In genomic region chr11:10899542-10899830, GRCh38 we compare ENCODE assay signal across 8 cellular contexts. TPM values are rescaled to one million over a fixed set of nuclear protein-coding genes. Genes with fewer than 3 reads are reported as not detected.
DNase-seq lines count a peak whose midpoint lies in the region; ATAC-seq and TF ChIP-seq lines count a peak whose summit lies in the region.

No MANE protein-coding gene starts in this region.

- peak overlapping the region; percentile 38 for H2AFZ ChIP-seq in IMR-90 (replicated peaks; ENCODE audit: low read length, poor library complexity)

- no peak for TF ChIP-seq RAD21 in IMR-90 (IDR thresholded peaks at IDR 0.05; ENCODE audit: low read length)

- no peak overlapping the region for H3K4me3 Mint-ChIP-seq in T-helper 17 cell

- H3K4me1 ChIP-seq in IMR-90 (ENCODE audit: control insufficient read depth, insufficient read depth, low read length) (peaks cover 29% of the 10 kb centered on the region), ascending aorta (peaks cover 17 to 27% of the 10 kb centered on the region in 2 donors), mucosa of rectum (ENCODE audit: control insufficient read depth in 2 of 2, insufficient read depth in 2 of 2, low read length in 2 of 2) (peaks cover 32 to 35% of the 10 kb centered on the region in 2 donors)

- WGBS in IMR-90 (ENCODE audit: extremely low coverage in 2 of 2, insufficient read length in 1 of 2), 2 experiments = 10% methylated on average over 3 of the region's 4 CpGs; no CpG with 5 or more reads in 1 of the 2 experiments

- H2BK5ac ChIP-seq in IMR-90 (ENCODE audit: low read depth, low read length, poor library complexity, severe bottlenecking) = peak overlapping the region; percentile 99

- H3K9ac ChIP-seq in IMR-90 (ENCODE audit: low read depth, low read length) = peak overlapping the region; percentile 70
- peak overlapping the region; percentile 5 to 78 for H3K9ac ChIP-seq in mucosa of rectum (ENCODE audit: low read depth in 1 of 2, low read length in 2 of 2)

- H3K9me1 ChIP-seq in IMR-90 (ENCODE audit: insufficient read depth, low read length) = peaks cover 27% of the 10 kb centered on the region

- intact Hi-C loops in IMR-90 (cut with micrococcal nuclease) (loop anchor here (1.0 kb wide), 2 partner anchors 41 to 91 kb away; partner anchors contain the start of genes EIF4G2 and ZBED5), ascending aorta (cut with DNase I) (loop anchor here (1.0 kb wide), 1 partner anchor 32 kb away; no protein-coding TSS in a partner anchor)

- peak overlapping the region; percentile 97 for H3K14ac ChIP-seq in IMR-90 (replicated peaks; ENCODE audit: low read depth, low read length)

- H3K23ac ChIP-seq in IMR-90 (ENCODE audit: low read depth, low read length) = peak overlapping the region; percentile 36

- peaks cover 0 to 25% of the 10 kb centered on the region in 2 experiments; a peak in 2 of 4 replicates for H3K79me1 ChIP-seq in IMR-90 (ENCODE audit: low read depth in 1 of 2, low read length in 2 of 2)

- H3K27me3 ChIP-seq in AG04450 (ENCODE audit: control insufficient read depth, insufficient read depth, low read length) (no peaks in the 10 kb centered on the region), IMR-90 (ENCODE audit: control insufficient read depth, insufficient read depth, low read length) (no peaks in the 10 kb centered on the region), ascending aorta (no peaks in the 10 kb centered on the region), mucosa of rectum (ENCODE audit: control insufficient read depth in 2 of 2, insufficient read depth in 2 of 2, low read length in 2 of 2) (no peaks in the 10 kb centered on the region)

- peak overlapping the region; percentile 31 for H3K4me3 ChIP-seq in AG04450 (ENCODE audit: low read depth, low read length)
- H3K4me3 ChIP-seq in IMR-90 (ENCODE audit: insufficient read depth, low read depth, low read length) = no peak overlapping the region
- no peak overlapping the region for H3K4me3 ChIP-seq in ascending aorta
- H3K4me3 ChIP-seq in mucosa of rectum (ENCODE audit: low read length in 2 of 2) = peak overlapping the region; percentile 7 to 20

- no peak for DNase-seq in AG04450 (ENCODE audit: low read depth, low spot score)
- no peak for DNase-seq in IMR-90
- peak; percentile 45 to 79 for DNase-seq in ascending aorta (ENCODE audit: low spot score in 2 of 2)
- DNase-seq in T-helper 17 cell = no peak
- DNase-seq in A172 (ENCODE audit: low spot score) = no peak
- DNase-seq in activated naive CD4-positive, alpha-beta T cell (lab: John Stamatoyannopoulos, UW) = no peak

- peak overlapping the region; percentile 89 for H3K56ac ChIP-seq in IMR-90 (ENCODE audit: extremely low read depth, insufficient read depth, low read length)

- no peak overlapping the region for H3K27ac Mint-ChIP-seq in T-helper 17 cell

- peak overlapping the region; percentile 87 for H2BK15ac ChIP-seq in IMR-90 (ENCODE audit: low read depth, low read length)

- TF ChIP-seq POLR2A in IMR-90 (IDR thresholded peaks at IDR 0.05; ENCODE audit: low read depth, low read length) = no peak

- no TSS peak for BruUV-seq in IMR-90 (replicated peaks; lab: Mats Ljungman, UMichigan)

- POLR2A ChIA-PET in AG04450 (lab: Yijun Ruan, JAX) = interaction anchor here (0.7 to 4.5 kb wide), 5 partner anchors 9 to 91 kb away, joined by 4 to 101 read pairs (median 44); partner anchors contain the start of genes EIF4G2 and ZBED5
- POLR2A ChIA-PET in IMR-90 (lab: Charles Lee; ENCODE audit: unreplicated experiment) = interaction anchor here (0.9 to 1.9 kb wide), 2 partner anchors 90 to 92 kb away, joined by 5 to 6 read pairs; partner anchors contain the start of gene EIF4G2

- H3K36me3 ChIP-seq in IMR-90 (ENCODE audit: control insufficient read depth, insufficient read depth, low read length) (no peaks in the 10 kb centered on the region), ascending aorta (no peaks in the 10 kb centered on the region), mucosa of rectum (ENCODE audit: control insufficient read depth in 2 of 2, insufficient read depth in 2 of 2, low read length in 2 of 2) (no peaks in the 10 kb centered on the region)

- H3K27ac ChIP-seq in AG04450 (ENCODE audit: low read depth, low read length) (peak overlapping the region; percentile 100), IMR-90 (ENCODE audit: insufficient read depth, low read length) (peak overlapping the region; percentile 92), ascending aorta (peak overlapping the region; percentile 89 to 93), mucosa of rectum (ENCODE audit: low read depth in 2 of 2, low read length in 2 of 2) (peak overlapping the region; percentile 92 to 94)

- H4K91ac ChIP-seq in IMR-90 (ENCODE audit: insufficient read depth, low read depth, low read length) = peak overlapping the region; percentile 92

- in situ Hi-C loops in IMR-90 (cut with MboI; ENCODE audit: low sequenced_read_pairs) = no loop called here

- H3K36me3 Mint-ChIP-seq in T-helper 17 cell (ENCODE audit: low read depth) = peaks cover 6% of the 10 kb centered on the region

- peak overlapping the region; percentile 99 for H2AK5ac ChIP-seq in IMR-90 (ENCODE audit: low read depth, low read length)

- H3K9me3 ChIP-seq in AG04450 (ENCODE audit: control insufficient read depth, insufficient read depth, low read length) = no peaks in the 10 kb centered on the region
- H3K9me3 ChIP-seq in IMR-90 (ENCODE audit: control insufficient read depth, insufficient read depth, low read length) = no peaks in the 10 kb centered on the region
- H3K9me3 ChIP-seq in ascending aorta = no peaks in the 10 kb centered on the region
- H3K9me3 ChIP-seq in mucosa of rectum (ENCODE audit: control insufficient read depth in 2 of 2, low read length in 2 of 2) = no peaks in the 10 kb centered on the region
- no peaks in the 10 kb centered on the region for H3K9me3 ChIP-seq in T-helper 17 cell (ENCODE audit: control insufficient read depth, low read length, poor library complexity, severe bottlenecking)

- H2BK120ac ChIP-seq in IMR-90 (ENCODE audit: low read depth, low read length) = peak overlapping the region; percentile 91

- ATAC-seq in IMR-90 (ENCODE audit: low read depth) (peak; percentile 61), T-helper 17 cell (no peak), GM18870 (IDR thresholded peaks at IDR 0.05; ENCODE audit: unreplicated experiment) (no peak)

- H3K4me1 Mint-ChIP-seq in T-helper 17 cell = no peaks in the 10 kb centered on the region

- peak overlapping the region; percentile 62 for H4K5ac ChIP-seq in IMR-90 (ENCODE audit: low read depth, low read length)

- H4K8ac ChIP-seq in IMR-90 (ENCODE audit: low read depth in 2 of 2, low read length in 2 of 2) = peak overlapping the region; percentile 82 to 99

- peak overlapping the region; percentile 75 for H3K18ac ChIP-seq in IMR-90 (ENCODE audit: low read depth, low read length)

- H2AK9ac ChIP-seq in IMR-90 (replicated peaks; ENCODE audit: low read depth, low read length, poor library complexity) = peak overlapping the region; percentile 93

- H3K27me3 Mint-ChIP-seq in T-helper 17 cell = peaks cover 17% of the 10 kb centered on the region

- TF ChIP-seq CTCF in AG04450 (IDR thresholded peaks at IDR 0.05; ENCODE audit: low read depth, low read length) (no peak), IMR-90 (conservative IDR thresholded peaks at IDR 0.05; ENCODE audit: low read depth, low read length) (no peak), ascending aorta (IDR thresholded peaks at IDR 0.05) (no peak)

- H3K4ac ChIP-seq in IMR-90 (ENCODE audit: low read depth, low read length) = peak overlapping the region; percentile 98

- CTCF ChIA-PET in AG04450 (lab: Charles Lee) (interaction anchor here (0.5 to 2.0 kb wide), 5 partner anchors 20 to 926 kb away, joined by 3 to 7 read pairs (median 3); partner anchors contain the start of gene EIF4G2), IMR-90 (lab: Yijun Ruan, JAX) (interaction anchor here (1.0 to 1.7 kb wide), 3 partner anchors 12 to 25 kb away, joined by 3 to 8 read pairs (median 5); no protein-coding TSS in a partner anchor)

- peaks cover 6% of the 10 kb centered on the region; the same call in 1 of the 2 replicates for H4K20me1 ChIP-seq in IMR-90 (ENCODE audit: insufficient read depth, low read length)

- dilution Hi-C loops in IMR-90 (cut with HindIII; ENCODE audit: low sequenced_read_pairs, unreplicated experiment) = no loop called here

- H2BK20ac ChIP-seq in IMR-90 (ENCODE audit: low read depth, low read length) = peak overlapping the region; percentile 65

- H3K4me2 ChIP-seq in IMR-90 (ENCODE audit: low read depth, low read length) = peak overlapping the region; percentile 17

TF ChIP-seq in IMR-90, 13 proteins besides CTCF, POLR2A, EP300 and RAD21:
- TF ChIP-seq RCOR1 (IDR thresholded peaks at IDR 0.05; ENCODE audit: insufficient replicate concordance, low read length) = no peak
- peak; percentile 64 for TF ChIP-seq FOS (IDR thresholded peaks at IDR 0.05; ENCODE audit: low read depth, low read length)
- no peak for TF ChIP-seq MXI1 (IDR thresholded peaks at IDR 0.05; ENCODE audit: borderline replicate concordance, low read depth, low read length)
- peak; percentile 84 for TF ChIP-seq MAFK (IDR thresholded peaks at IDR 0.05; ENCODE audit: low read depth, low read length)
- no peak for TF ChIP-seq CEBPB (IDR thresholded peaks at IDR 0.05; ENCODE audit: low read depth, low read length)
- 0 out of 2 replicates have a peak, but pooled peaks have one; percentile 26 for TF ChIP-seq CHD1 (IDR thresholded peaks at IDR 0.05; ENCODE audit: low read depth, low read length)
- TF ChIP-seq BHLHE40 (IDR thresholded peaks at IDR 0.05; ENCODE audit: low read depth, low read length) = 0 out of 2 replicates have a peak, but pooled peaks have one; percentile 1
- TF ChIP-seq NFE2L2 (IDR thresholded peaks at IDR 0.05; ENCODE audit: low read depth, low read length) = peak; percentile 29; the same call in 1 of the 2 replicates
- TF ChIP-seq SMC3 (IDR thresholded peaks at IDR 0.05; ENCODE audit: low read depth, low read length) = no peak
TF ChIP-seq in IMR-90: peak in this region for 5.

RNA-seq across cellular contexts. Expression of gene ZBED5, which starts 41.6 kb away (rescaled TPM):
- 77.5 and 87.7 TPM in 2 replicates for polyA plus RNA-seq in AG04450 (2011; rRNA removed)
- 139 and 188 TPM in 2 replicates for polyA minus RNA-seq in AG04450 (2011; rRNA and poly(A)+ RNA removed)
- 30.8 and 35.6 TPM in 2 replicates for total RNA-seq in IMR-90 (2012; rRNA removed)
- polyA plus RNA-seq in IMR-90 (2012; rRNA removed) = 26.1 and 28.2 TPM in 2 replicates
- 2.9 and 6.5 TPM in 2 replicates for polyA plus RNA-seq in IMR-90 (2012; cell fraction: cytosol; rRNA removed)
- 9.6 and 84.5 TPM in 2 replicates for polyA plus RNA-seq in IMR-90 (2012; cell fraction: nucleus; rRNA removed; ENCODE audit: low replicate concordance)
- 7.8 TPM for total RNA-seq in ascending aorta
- total RNA-seq in T-helper 17 cell = 10 to 100 TPM; 56.6 to 64.2 TPM
- 43.0 and 46.8 TPM in 2 replicates for total RNA-seq in A172 (2014; rRNA removed; shearing (Covaris generic))

Comparison
In these comparisons a context has a peak if more than half of its experiments do, and no peak if none do; other contexts are left out.
1. DNase-seq: peak in ascending aorta (2 of 2); none in AG04450 (single experiment), IMR-90 (single experiment), T-helper 17 cell (0 of 3), A172 (single experiment) and activated naive CD4-positive, alpha-beta T cell (0 of 4).
2. H3K4me3 ChIP-seq: peak in AG04450 (single experiment) and mucosa of rectum (2 of 2); none in IMR-90 (single experiment) and ascending aorta (0 of 2).
3. Peak in every context shown above with its lines, with median percentiles within 50 percentile points of each other: H3K27ac ChIP-seq.